ENCODE assay signal across 14 cellular contexts in genomic region chr14:73467800-73468199, GRCh38. TPM values are rescaled to one million over a fixed set of nuclear protein-coding genes. Genes with fewer than 3 reads are reported as not detected.
DNase-seq lines count a peak whose midpoint lies in the region; ATAC-seq, FAIRE-seq and TF ChIP-seq lines count a peak whose summit lies in the region.
"Had no signal": no experiment of that assay in that cellular context is flagged by ENCODE, and none has a peak within 500 bp of the region (broad histone marks: within the 10 kb centered on the region; RNA-seq: fewer than 3 reads in every experiment).

No MANE protein-coding gene starts in this region.

- H3K79me1 ChIP-seq in trophoblast cell (ENCODE audit: low read length): no peaks in the 10 kb centered on the region

- H2BK120ac ChIP-seq in trophoblast cell (ENCODE audit: insufficient read depth, low read length, poor library complexity): no peak overlapping the region

- no peak overlapping the region for H3K27ac ChIP-seq in trophoblast cell (ENCODE audit: low read depth, low read length)
- H3K27ac ChIP-seq: epithelial cell of prostate, pancreas, transverse colon had no signal

- no peaks in the 10 kb centered on the region for H3K36me3 Mint-ChIP-seq in activated T-cell treated with anti-CD3 and anti-CD28 coated beads, Interleukin-2, amount 50 U/mL, for 4 hours (ENCODE audit: insufficient read depth)
- no peaks in the 10 kb centered on the region for H3K36me3 Mint-ChIP-seq in stimulated activated naive CD8-positive, alpha-beta T cell treated with anti-CD3 and anti-CD28 coated beads, Interleukin-15, Interleukin-2, amounts not matched to agents 100 ng/mL and 50 ng/mL, for 24 hours (ENCODE audit: low read depth)

- H3K4me3 ChIP-seq in trophoblast cell (ENCODE audit: low read depth, low read length): no peak overlapping the region
- H3K4me3 ChIP-seq: pancreas, transverse colon had no signal

- no peaks in the 10 kb centered on the region for H3K9me3 Mint-ChIP-seq in activated T-cell treated with anti-CD3 and anti-CD28 coated beads, Interleukin-2, amount 50 U/mL, for 4 hours
- H3K9me3 Mint-ChIP-seq in stimulated activated naive CD8-positive, alpha-beta T cell treated with anti-CD3 and anti-CD28 coated beads, Interleukin-15, Interleukin-2, amounts not matched to agents 100 ng/mL and 50 ng/mL, for 24 hours: no peaks in the 10 kb centered on the region

- H3K4ac ChIP-seq in trophoblast cell (ENCODE audit: low read depth, low read length): no peak overlapping the region

- H3K14ac ChIP-seq in trophoblast cell (ENCODE audit: low read length): no peak overlapping the region

- H3K4me1 ChIP-seq in trophoblast cell (ENCODE audit: control insufficient read depth in 1 of 2, insufficient read depth in 2 of 2, low read length in 2 of 2): peaks cover 2% of the 10 kb centered on the region in 2 experiments

- H3K9ac ChIP-seq in trophoblast cell (ENCODE audit: low read length): no peak overlapping the region

- no peaks in the 10 kb centered on the region for H3K27me3 ChIP-seq in trophoblast cell (ENCODE audit: insufficient read depth, low read length)
- H3K27me3 ChIP-seq: pancreas, transverse colon had no signal

- no peak overlapping the region for H2AFZ ChIP-seq in trophoblast cell (ENCODE audit: insufficient read depth, low read length, poor library complexity)

- H2BK12ac ChIP-seq in trophoblast cell (ENCODE audit: low read length): no peak overlapping the region

- no peak overlapping the region for H4K12ac ChIP-seq in trophoblast cell (ENCODE audit: low read depth, low read length)

- no peak overlapping the region for H4K91ac ChIP-seq in trophoblast cell (ENCODE audit: low read depth, low read length)

- peak overlapping the region; percentile 93 for H3K27ac Mint-ChIP-seq in stimulated activated naive CD8-positive, alpha-beta T cell treated with anti-CD3 and anti-CD28 coated beads, Interleukin-15, Interleukin-2, amounts not matched to agents 100 ng/mL and 50 ng/mL, for 24 hours

- H4K8ac ChIP-seq in trophoblast cell (ENCODE audit: low read depth, low read length): no peak overlapping the region

- H3K79me2 ChIP-seq in trophoblast cell (ENCODE audit: control insufficient read depth, insufficient read depth, low read length, poor library complexity): no peaks in the 10 kb centered on the region

- H3K4me1 Mint-ChIP-seq in activated T-cell treated with anti-CD3 and anti-CD28 coated beads, Interleukin-2, amount 50 U/mL, for 4 hours (ENCODE audit: low read depth): peaks cover 50% of the 10 kb centered on the region
- H3K4me1 Mint-ChIP-seq in stimulated activated naive CD8-positive, alpha-beta T cell treated with anti-CD3 and anti-CD28 coated beads, Interleukin-15, Interleukin-2, amounts not matched to agents 100 ng/mL and 50 ng/mL, for 24 hours (ENCODE audit: low read depth): peaks cover 58% of the 10 kb centered on the region

- no peak overlapping the region for H2BK5ac ChIP-seq in trophoblast cell (ENCODE audit: low read depth, low read length, poor library complexity)

- no peaks in the 10 kb centered on the region for H3K36me3 ChIP-seq in trophoblast cell (ENCODE audit: control insufficient read depth in 1 of 2, insufficient read depth in 2 of 2, low read length in 2 of 2)
- H3K36me3 ChIP-seq: pancreas, transverse colon had no signal

- H3K27me3 Mint-ChIP-seq in activated T-cell treated with anti-CD3 and anti-CD28 coated beads, Interleukin-2, amount 50 U/mL, for 4 hours (ENCODE audit: low read depth): no peaks in the 10 kb centered on the region
- H3K27me3 Mint-ChIP-seq in stimulated activated naive CD8-positive, alpha-beta T cell treated with anti-CD3 and anti-CD28 coated beads, Interleukin-15, Interleukin-2, amounts not matched to agents 100 ng/mL and 50 ng/mL, for 24 hours: no peaks in the 10 kb centered on the region

- H3K4me3 Mint-ChIP-seq in activated T-cell treated with anti-CD3 and anti-CD28 coated beads, Interleukin-2, amount 50 U/mL, for 4 hours: peak overlapping the region; percentile 11
- peak overlapping the region; percentile 66 for H3K4me3 Mint-ChIP-seq in stimulated activated naive CD8-positive, alpha-beta T cell treated with anti-CD3 and anti-CD28 coated beads, Interleukin-15, Interleukin-2, amounts not matched to agents 100 ng/mL and 50 ng/mL, for 24 hours

- TF ChIP-seq CTCF in D721Med (IDR thresholded peaks at IDR 0.05; ENCODE audit: insufficient read depth, missing control alignments): no peak

- H3K18ac ChIP-seq in trophoblast cell (ENCODE audit: low read length): no peak overlapping the region

- H3K9me3 ChIP-seq in trophoblast cell (ENCODE audit: insufficient read depth, low read depth, low read length): no peaks in the 10 kb centered on the region
- H3K9me3 ChIP-seq: pancreas, transverse colon had no signal

- H2AK5ac ChIP-seq in trophoblast cell (ENCODE audit: low read length): no peak overlapping the region

- FAIRE-seq in D721Med (lab: Jason Lieb, UNC): no peak
- FAIRE-seq: pancreas had no signal

- no peak overlapping the region for H3K23ac ChIP-seq in trophoblast cell (ENCODE audit: low read length)

- DNase-seq in activated T-cell treated with anti-CD3 and anti-CD28 coated beads for 48 hours (ENCODE audit: low read depth) (peak; percentile 33), activated T-cell treated with anti-CD3 and anti-CD28 coated beads for 4 hours (no peak), iris pigment epithelial cell (ENCODE audit: low read depth) (peak; percentile 78), D721Med (ENCODE audit: insufficient read length, low spot score) (no peak), trophoblast cell (no peak)
- peak; percentile 24 for DNase-seq in activated T-cell treated with anti-CD3 and anti-CD28 coated beads, Interleukin-2, amount 50 U/mL, for 4 hours
- DNase-seq: caudate nucleus, DND-41, NCI-H2107, pancreas, transverse colon had no signal

- H3K4me2 ChIP-seq in trophoblast cell (ENCODE audit: low read length): no peak overlapping the region

- peak; percentile 84 to 86 for ATAC-seq in activated T-cell treated with anti-CD3 and anti-CD28 coated beads, Interleukin-2, amount 50 U/mL, for 4 hours
- ATAC-seq in GM18909 (IDR thresholded peaks at IDR 0.05; ENCODE audit: poor library complexity, unreplicated experiment): no peak
- ATAC-seq: pancreas had no signal

- no CpG with 5 or more reads among the region's 4 CpGs for WGBS in trophoblast cell (ENCODE audit: extremely low coverage, insufficient coverage, insufficient read length)

RNA-seq across cellular contexts. Expression of gene NUMB, which starts 9.5 kb away (rescaled TPM):
- 10 to 100 TPM; 32.6 to 42.8 (median 36.5) TPM for total RNA-seq in activated T-cell treated with anti-CD3 and anti-CD28 coated beads, Interleukin-2, amount 50 U/mL, for 4 hours
- polyA plus RNA-seq in trophoblast cell (2013): 86.2 and 87.0 TPM in 2 replicates

RNA-seq across cellular contexts. Expression of gene RIOX1, which starts 22.9 kb away (rescaled TPM):
- 10 to 100 TPM; 29.3 to 31.1 (median 29.7) TPM for total RNA-seq in activated T-cell treated with anti-CD3 and anti-CD28 coated beads, Interleukin-2, amount 50 U/mL, for 4 hours
- polyA plus RNA-seq in trophoblast cell (2013): 5.4 and 5.6 TPM in 2 replicates

Comparison
In these comparisons a context has a peak if more than half of its experiments do, and no peak if none do; other contexts are left out.
1. DNase-seq: peak in activated T-cell treated with anti-CD3 and anti-CD28 coated beads for 48 hours (single experiment), activated T-cell treated with anti-CD3 and anti-CD28 coated beads, Interleukin-2, amount 50 U/mL, for 4 hours (single experiment) and iris pigment epithelial cell (single experiment); none in activated T-cell treated with anti-CD3 and anti-CD28 coated beads for 4 hours (single experiment), D721Med (single experiment) and trophoblast cell (0 of 2).